In the genomic region with DNA sequence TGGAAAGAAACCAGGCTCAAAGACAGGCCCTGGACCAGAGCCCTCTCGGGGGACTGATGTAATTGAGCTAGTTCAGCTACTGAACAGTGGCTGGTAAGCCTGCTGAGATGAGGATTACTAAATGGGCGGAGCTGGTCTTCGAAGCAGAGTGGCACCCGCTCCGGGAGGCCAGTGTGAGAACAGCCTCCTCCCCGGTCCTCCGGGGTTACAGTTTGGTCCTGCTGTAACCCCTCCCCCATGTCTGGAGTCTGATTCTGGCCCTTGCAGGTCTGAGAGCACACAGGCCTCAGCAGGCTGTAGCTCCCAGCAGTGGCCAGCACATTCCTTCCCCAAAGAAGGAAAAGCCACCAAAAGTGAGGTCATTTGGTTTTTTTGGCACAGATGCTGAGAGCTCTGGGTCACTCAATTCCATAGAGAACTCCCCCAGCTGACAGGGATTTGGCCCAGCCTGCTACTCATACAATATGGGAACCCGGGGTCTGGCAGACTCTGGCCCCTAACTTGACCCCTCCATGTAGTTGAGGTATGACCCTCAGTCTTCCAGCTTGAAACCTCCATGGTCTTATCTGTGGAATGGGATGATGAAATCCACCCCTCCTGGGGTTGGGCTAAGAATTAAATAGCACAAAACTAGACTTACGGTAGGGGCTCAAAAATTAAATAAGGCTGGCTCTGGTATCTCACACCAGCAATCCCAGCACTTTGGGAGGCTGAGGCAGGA, we compare ENCODE assay signal across 1 cellular context.
TF ChIP-seq lines count a peak whose summit lies in the region.

No MANE protein-coding gene starts in this region.

TF ChIP-seq in A549, 52 proteins besides CTCF, POLR2A, EP300 and RAD21 (continued from another document):
- TF ChIP-seq, protein P1, sequence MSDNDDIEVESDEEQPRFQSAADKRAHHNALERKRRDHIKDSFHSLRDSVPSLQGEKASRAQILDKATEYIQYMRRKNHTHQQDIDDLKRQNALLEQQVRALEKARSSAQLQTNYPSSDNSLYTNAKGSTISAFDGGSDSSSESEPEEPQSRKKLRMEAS (IDR thresholded peaks at IDR 0.05) = peak; percentile 80
- TF ChIP-seq MAFK (IDR thresholded peaks at IDR 0.05; ENCODE audit: partially characterized antibody) = no peak
